14 cellular contexts compared by ENCODE assay signal in genomic region chr2:6186332-6187100, GRCh38.
A peak's percentile ranks its signal among the peaks of the same experiment; 100 is the strongest.
DNase-seq lines count a peak whose midpoint lies in the region; TF ChIP-seq lines count a peak whose summit lies in the region.
"Had no signal": no experiment of that assay in that cellular context is flagged by ENCODE, and none has a peak within 500 bp of the region (broad histone marks: within the 10 kb centered on the region; RNA-seq: fewer than 3 reads in every experiment).

No MANE protein-coding gene starts in this region.

- H3K36me3 Mint-ChIP-seq in Caco-2 (ENCODE audit: insufficient read depth, unreplicated experiment) (no peaks in the 10 kb centered on the region), neural progenitor cell (no peaks in the 10 kb centered on the region)
- H3K36me3 Mint-ChIP-seq: activated naive CD4-positive, alpha-beta T cell treated with anti-CD3 and anti-CD28 coated beads, Interleukin-2, amount 10 ng/mL, durations not matched to agents 7 days and 5 days had no signal

- H3K9me3 ChIP-seq in Caco-2 (no peaks in the 10 kb centered on the region), cardiac muscle cell (ENCODE audit: low read depth) (no peaks in the 10 kb centered on the region), neural progenitor cell (ENCODE audit: low read depth) (no peaks in the 10 kb centered on the region), vagina (no peaks in the 10 kb centered on the region)
- H3K9me3 ChIP-seq: esophagus muscularis mucosa, Peyer's patch had no signal

- intact Hi-C loops in Caco-2 (cut with micrococcal nuclease; ENCODE audit: unreplicated experiment) (no loop called here), vagina (cut with DNase I) (no loop called here)

- H3K4me2 ChIP-seq in neural progenitor cell: no peak overlapping the region

- TF ChIP-seq CTCF in Caco-2 (IDR thresholded peaks at IDR 0.05; ENCODE audit: insufficient read depth in 1 of 2, low read depth in 1 of 2, low read length in 1 of 2, severe bottlenecking in 1 of 2, unreplicated experiment in 1 of 2) (no peak), RWPE1 (conservative IDR thresholded peaks at IDR 0.05; ENCODE audit: low read depth) (no peak), cardiac muscle cell (IDR thresholded peaks at IDR 0.05; ENCODE audit: low read depth, low read length) (no peak), neural progenitor cell (IDR thresholded peaks at IDR 0.05) (no peak), vagina (IDR thresholded peaks at IDR 0.05) (no peak)

- no peak overlapping the region for H3K4me3 Mint-ChIP-seq in Caco-2 (ENCODE audit: unreplicated experiment)
- H3K4me3 Mint-ChIP-seq in neural progenitor cell: no peak overlapping the region
- H3K4me3 Mint-ChIP-seq: activated naive CD4-positive, alpha-beta T cell treated with anti-CD3 and anti-CD28 coated beads, Interleukin-2, amount 10 ng/mL, durations not matched to agents 7 days and 5 days; HFFc6 had no signal

- H3K27ac ChIP-seq in RWPE1: no peak overlapping the region
- peak overlapping the region; percentile 60 for H3K27ac ChIP-seq in cardiac muscle cell
- H3K27ac ChIP-seq in neural progenitor cell: no peak overlapping the region
- H3K27ac ChIP-seq in vagina: no peak overlapping the region
- H3K27ac ChIP-seq: esophagus muscularis mucosa had no signal

- TF ChIP-seq POLR2A in vagina (IDR thresholded peaks at IDR 0.05): no peak

- no peaks in the 10 kb centered on the region for H4K20me1 ChIP-seq in neural progenitor cell (ENCODE audit: low read depth)

- H3K4me1 Mint-ChIP-seq in Caco-2 (ENCODE audit: low read depth, unreplicated experiment) (no peaks in the 10 kb centered on the region), neural progenitor cell (peaks cover 51% of the 10 kb centered on the region)
- H3K4me1 Mint-ChIP-seq: activated naive CD4-positive, alpha-beta T cell treated with anti-CD3 and anti-CD28 coated beads, Interleukin-2, amount 10 ng/mL, durations not matched to agents 7 days and 5 days had no signal

- H3K36me3 ChIP-seq in Caco-2 (ENCODE audit: control insufficient read depth, insufficient read depth, low read length) (no peaks in the 10 kb centered on the region), cardiac muscle cell (no peaks in the 10 kb centered on the region), neural progenitor cell (no peaks in the 10 kb centered on the region), vagina (no peaks in the 10 kb centered on the region)
- H3K36me3 ChIP-seq: esophagus muscularis mucosa, Peyer's patch had no signal

- no peak overlapping the region for H3K27ac Mint-ChIP-seq in Caco-2 (ENCODE audit: unreplicated experiment)
- H3K27ac Mint-ChIP-seq in neural progenitor cell: peak overlapping the region; percentile 22
- H3K27ac Mint-ChIP-seq: activated naive CD4-positive, alpha-beta T cell treated with anti-CD3 and anti-CD28 coated beads, Interleukin-2, amount 10 ng/mL, durations not matched to agents 7 days and 5 days; HFFc6 had no signal

- no peaks in the 10 kb centered on the region for H3K79me2 ChIP-seq in neural progenitor cell (ENCODE audit: low read depth)

- no peaks in the 10 kb centered on the region for H3F3A ChIP-seq in neural progenitor cell (ENCODE audit: low read depth)

- CTCF ChIA-PET in Caco-2 (lab: Charles Lee) (interaction anchor here (0.7 kb wide), 1 partner anchor 586 kb away, joined by 3 read pairs; no protein-coding TSS in a partner anchor), RWPE1 (lab: Yijun Ruan, JAX) (no interaction called here)

- H3K4me1 ChIP-seq in Caco-2 (peaks cover 17% of the 10 kb centered on the region; the same call in 1 of the 2 replicates), cardiac muscle cell (ENCODE audit: low read depth) (peaks cover 22% of the 10 kb centered on the region), neural progenitor cell (peaks cover 8% of the 10 kb centered on the region), vagina (peaks cover 5% of the 10 kb centered on the region)
- H3K4me1 ChIP-seq: esophagus muscularis mucosa, Peyer's patch had no signal

- BruUV-seq in Caco-2 (replicated peaks; lab: Mats Ljungman, UMichigan): no TSS peak

- H2AFZ ChIP-seq in neural progenitor cell (replicated peaks): no peak overlapping the region

- DNase-seq in Caco-2: peak; percentile 41 to 73
- DNase-seq in RWPE1 (ENCODE audit: low spot score): peak; percentile 4
- DNase-seq in cardiac muscle cell (ENCODE audit: low read depth in 1 of 2, low spot score in 1 of 2): peak in 1 of 2 donors; percentile 51
- no peak for DNase-seq in neural progenitor cell (ENCODE audit: low spot score)
- no peak for DNase-seq in activated CD4-positive, alpha-beta T cell treated with anti-CD3 and anti-CD28 coated beads, Interleukin-2, amount 50 U/mL, for 4 hours
- DNase-seq in vagina (ENCODE audit: extremely low spot score in 2 of 2): no peak
- no peak for DNase-seq in NCI-H1694 (lab: John Stamatoyannopoulos, UW)
- no peak for DNase-seq in NCI-H82 treated with DMSO at 0.1 percent for 48 hours (lab: John Stamatoyannopoulos, UW; ENCODE audit: unreplicated experiment)
- DNase-seq: activated CD4-positive, alpha-beta T cell treated with anti-CD3 and anti-CD28 coated beads for 48 hours; activated naive CD4-positive, alpha-beta T cell treated with anti-CD3 and anti-CD28 coated beads, Interleukin-2, amount 10 ng/mL, durations not matched to agents 7 days and 5 days; HFFc6; NCI-H1930 had no signal

- H3K27me3 Mint-ChIP-seq in Caco-2 (ENCODE audit: insufficient read depth, unreplicated experiment) (no peaks in the 10 kb centered on the region), neural progenitor cell (ENCODE audit: insufficient read depth, low read depth) (no peaks in the 10 kb centered on the region)
- H3K27me3 Mint-ChIP-seq: activated naive CD4-positive, alpha-beta T cell treated with anti-CD3 and anti-CD28 coated beads, Interleukin-2, amount 10 ng/mL, durations not matched to agents 7 days and 5 days had no signal

- POLR2A ChIA-PET in Caco-2 (lab: Charles Lee): no interaction called here
- POLR2A ChIA-PET in RWPE1 (lab: Yijun Ruan, JAX; ENCODE audit: low non-redundant PET): no interaction called here

- H3K9me3 Mint-ChIP-seq in Caco-2 (ENCODE audit: unreplicated experiment) (peaks cover 18% of the 10 kb centered on the region), neural progenitor cell (no peaks in the 10 kb centered on the region)

- H3K4me3 ChIP-seq in Caco-2 (ENCODE audit: low read depth, low read length) (no peak overlapping the region), cardiac muscle cell (no peak overlapping the region), neural progenitor cell (no peak overlapping the region), vagina (no peak overlapping the region)
- H3K4me3 ChIP-seq: esophagus muscularis mucosa, Peyer's patch had no signal

- H3K27me3 ChIP-seq in Caco-2 (replicated peaks; ENCODE audit: control insufficient read depth, insufficient read depth, low read length): no peaks in the 10 kb centered on the region
- no peaks in the 10 kb centered on the region for H3K27me3 ChIP-seq in cardiac muscle cell
- H3K27me3 ChIP-seq in neural progenitor cell: no peaks in the 10 kb centered on the region
- no peaks in the 10 kb centered on the region for H3K27me3 ChIP-seq in vagina
- H3K27me3 ChIP-seq: esophagus muscularis mucosa, Peyer's patch had no signal

- H3K9ac ChIP-seq in neural progenitor cell: no peak overlapping the region

Comparison
In these comparisons a context has a peak if more than half of its experiments do, and no peak if none do; other contexts are left out.
1. DNase-seq: peak in Caco-2 (2 of 2) and RWPE1 (single experiment); none in neural progenitor cell (single experiment), activated CD4-positive, alpha-beta T cell treated with anti-CD3 and anti-CD28 coated beads, Interleukin-2, amount 50 U/mL, for 4 hours (0 of 2), vagina (0 of 2), NCI-H1694 (single experiment) and NCI-H82 treated with DMSO at 0.1 percent for 48 hours (single experiment).